ENCODE assay signal across 18 cellular contexts in the genomic region with DNA sequence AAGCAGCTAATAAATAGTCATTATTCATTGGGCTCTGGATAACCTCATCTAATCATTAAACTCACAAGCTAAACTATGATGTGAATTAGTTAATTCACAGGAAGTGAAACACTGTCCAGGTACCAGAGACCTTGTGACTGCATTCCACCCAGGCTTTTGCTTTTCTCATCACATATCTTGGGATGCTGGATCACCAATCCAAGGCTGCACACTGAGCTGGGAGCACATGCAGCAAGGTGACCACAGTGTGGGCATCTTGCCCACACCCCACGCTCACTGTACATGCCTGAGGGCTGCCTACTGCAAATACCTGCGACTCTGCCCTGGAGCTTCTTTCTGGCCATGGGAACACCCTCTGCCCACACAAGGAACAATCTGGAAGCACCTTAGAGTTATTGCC. TPM values are rescaled to one million over a fixed set of nuclear protein-coding genes. Genes with fewer than 3 reads are reported as not detected.
DNase-seq lines count a peak whose midpoint lies in the region; ATAC-seq and TF ChIP-seq lines count a peak whose summit lies in the region.
"Had no signal": no experiment of that assay in that cellular context is flagged by ENCODE, and none has a peak within 500 bp of the region (broad histone marks: within the 10 kb centered on the region; RNA-seq: fewer than 3 reads in every experiment).

No MANE protein-coding gene starts in this region.

- no peaks in the 10 kb centered on the region for H3K27me3 ChIP-seq in suprapubic skin
- H3K27me3 ChIP-seq: Peyer's patch, SJSA1 had no signal

- no peak overlapping the region for H3K4me3 Mint-ChIP-seq in activated T-helper 2 cell treated with anti-CD3 and anti-CD28 coated beads, Interferon-gamma antibody, Interleukin-2, Interleukin-4, amounts not matched to agents 10 μg/mL and 5 μg/mL and 100 μg/mL, durations not matched to agents 14 hours and 24 hours and 36 hours (ENCODE audit: low read depth)

- no peak for ATAC-seq in GM19452 (IDR thresholded peaks at IDR 0.05; ENCODE audit: unreplicated experiment)
- ATAC-seq: Right ventricle myocardium inferior had no signal

- H3K4me3 ChIP-seq in astrocyte of the spinal cord (ENCODE audit: low read depth, low read length), result no peak overlapping the region
- H3K4me3 ChIP-seq in suprapubic skin, result no peak overlapping the region
- H3K4me3 ChIP-seq: Peyer's patch, SJSA1 had no signal

- no peak for TF ChIP-seq POLR2A in suprapubic skin (IDR thresholded peaks at IDR 0.05)

- H3K36me3 Mint-ChIP-seq in activated T-helper 2 cell treated with anti-CD3 and anti-CD28 coated beads, Interferon-gamma antibody, Interleukin-2, Interleukin-4, amounts not matched to agents 10 μg/mL and 5 μg/mL and 100 μg/mL, durations not matched to agents 14 hours and 24 hours and 36 hours (ENCODE audit: low read depth), result no peaks in the 10 kb centered on the region

- H3K9me3 Mint-ChIP-seq in activated T-helper 2 cell treated with anti-CD3 and anti-CD28 coated beads, Interferon-gamma antibody, Interleukin-2, Interleukin-4, amounts not matched to agents 10 μg/mL and 5 μg/mL and 100 μg/mL, durations not matched to agents 14 hours and 24 hours and 36 hours, result no peaks in the 10 kb centered on the region

- no peaks in the 10 kb centered on the region for H3K4me1 Mint-ChIP-seq in activated T-helper 2 cell treated with anti-CD3 and anti-CD28 coated beads, Interferon-gamma antibody, Interleukin-2, Interleukin-4, amounts not matched to agents 10 μg/mL and 5 μg/mL and 100 μg/mL, durations not matched to agents 14 hours and 24 hours and 36 hours (ENCODE audit: low read depth)

- DNase-seq in M059J (ENCODE audit: low read depth), result peak; percentile 62
- peak; percentile 22 for DNase-seq in astrocyte of the spinal cord (ENCODE audit: low read depth, low spot score)
- peak; percentile 54 for DNase-seq in glomerular visceral epithelial cell (ENCODE audit: extremely low spot score)
- DNase-seq in renal cortical epithelial cell (ENCODE audit: low read depth), result peak; percentile 90
- DNase-seq in activated T-helper 2 cell treated with anti-CD3 and anti-CD28 coated beads, Interferon-gamma antibody, Interleukin-2, Interleukin-4, amounts not matched to agents 10 μg/mL and 5 μg/mL and 100 μg/mL, durations not matched to agents 14 hours and 24 hours and 36 hours (ENCODE audit: low spot score), result no peak
- no peak for DNase-seq in suprapubic skin (ENCODE audit: low spot score in 2 of 2)
- DNase-seq: NCI-H1092 treated with DMSO at 0.1 percent for 48 hours, NCI-H1436 treated with DMSO at 0.1 percent for 48 hours, NCI-H1930, NCI-H345, NCI-H524, NCI-H82, Peyer's patch had no signal

- peaks cover 17% of the 10 kb centered on the region for H3K4me1 ChIP-seq in suprapubic skin
- H3K4me1 ChIP-seq: Peyer's patch had no signal

- 79% methylated on average over 2 of the region's 2 CpGs for WGBS in suprapubic skin

- H3K9me3 ChIP-seq in suprapubic skin, result no peaks in the 10 kb centered on the region
- H3K9me3 ChIP-seq: SJSA1 had no signal

- H3K27me3 Mint-ChIP-seq in activated T-helper 2 cell treated with anti-CD3 and anti-CD28 coated beads, Interferon-gamma antibody, Interleukin-2, Interleukin-4, amounts not matched to agents 10 μg/mL and 5 μg/mL and 100 μg/mL, durations not matched to agents 14 hours and 24 hours and 36 hours (ENCODE audit: low read depth), result peaks cover 6% of the 10 kb centered on the region

- no peak overlapping the region for H3K27ac ChIP-seq in suprapubic skin
- H3K27ac ChIP-seq: C4-2B, Peyer's patch, SJSA1 had no signal

- intact Hi-C loops in activated T-helper 2 cell treated with anti-CD3 and anti-CD28 coated beads, Interferon-gamma antibody, Interleukin-2, Interleukin-4, amounts not matched to agents 10 μg/mL and 5 μg/mL and 100 μg/mL, durations not matched to agents 14 hours and 24 hours and 36 hours (cut with micrococcal nuclease), result no loop called here

- in situ Hi-C loops in astrocyte of the spinal cord (cut with HindIII; ENCODE audit: low sequenced_read_pairs), result no loop called here

- TF ChIP-seq CTCF in astrocyte of the spinal cord (IDR thresholded peaks at IDR 0.05; ENCODE audit: low read depth, low read length) (no peak), suprapubic skin (IDR thresholded peaks at IDR 0.05) (no peak)

- no peaks in the 10 kb centered on the region for H3K36me3 ChIP-seq in suprapubic skin
- H3K36me3 ChIP-seq: Peyer's patch, SJSA1 had no signal

- H3K27ac Mint-ChIP-seq in activated T-helper 2 cell treated with anti-CD3 and anti-CD28 coated beads, Interferon-gamma antibody, Interleukin-2, Interleukin-4, amounts not matched to agents 10 μg/mL and 5 μg/mL and 100 μg/mL, durations not matched to agents 14 hours and 24 hours and 36 hours, result no peak overlapping the region

- TF ChIP-seq EP300 in suprapubic skin (IDR thresholded peaks at IDR 0.05), result no peak

RNA-seq across cellular contexts. Expression of gene TNFAIP8L3, which starts 40.6 kb away (rescaled TPM):
- total RNA-seq in M059J (2014; rRNA removed; shearing (Covaris generic)), result 1.2 and 1.3 TPM in 2 replicates
- total RNA-seq in renal cortical epithelial cell, result 0.35 and 0.40 TPM in 2 replicates
- 0.98 and 1.8 TPM in 2 replicates for total RNA-seq in activated T-helper 2 cell treated with anti-CD3 and anti-CD28 coated beads, Interferon-gamma antibody, Interleukin-2, Interleukin-4, amounts not matched to agents 10 μg/mL and 5 μg/mL and 100 μg/mL, durations not matched to agents 14 hours and 24 hours and 36 hours
- total RNA-seq in suprapubic skin, result 10 to 100 TPM; 11.1 to 30.0 (median 15.9) TPM
- total RNA-seq: OCI-LY7, SJSA1 had no signal

Comparison
In these comparisons a context has a peak if more than half of its experiments do, and no peak if none do; other contexts are left out.
1. DNase-seq: peak in M059J (single experiment), astrocyte of the spinal cord (single experiment), glomerular visceral epithelial cell (single experiment) and renal cortical epithelial cell (single experiment); none in activated T-helper 2 cell treated with anti-CD3 and anti-CD28 coated beads, Interferon-gamma antibody, Interleukin-2, Interleukin-4, amounts not matched to agents 10 μg/mL and 5 μg/mL and 100 μg/mL, durations not matched to agents 14 hours and 24 hours and 36 hours (single experiment) and suprapubic skin (0 of 2).